9 cellular contexts compared by ENCODE assay signal in the genomic region with DNA sequence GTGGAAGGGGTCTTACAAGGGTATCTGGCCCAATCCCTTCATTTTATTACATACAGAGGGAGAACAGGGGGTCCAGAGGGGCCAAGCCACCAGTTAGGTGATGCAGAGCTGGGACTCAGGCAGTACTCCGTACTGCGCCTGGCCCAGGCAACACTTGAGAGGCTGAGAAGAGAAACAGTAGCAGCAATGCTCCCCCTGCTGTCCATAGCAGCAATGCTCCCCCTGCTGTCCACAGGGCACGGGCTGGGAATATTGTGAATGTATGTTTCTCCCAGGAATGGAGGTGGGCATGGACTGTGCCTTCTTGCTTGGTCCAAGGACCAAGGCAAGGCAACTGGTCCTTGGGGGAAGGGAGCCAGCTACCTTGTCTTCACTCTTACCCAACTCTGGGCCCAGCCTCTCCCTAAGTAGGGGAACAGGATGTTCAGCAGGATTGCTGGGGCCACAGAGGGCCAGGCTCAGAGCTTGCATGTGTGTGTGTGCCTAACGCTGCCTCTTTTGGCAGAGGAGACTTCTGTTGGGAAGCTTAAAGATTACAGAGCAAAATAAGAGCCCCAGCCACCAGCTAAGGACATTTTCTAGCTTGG. TPM values are rescaled to one million over a fixed set of nuclear protein-coding genes. Genes with fewer than 3 reads are reported as not detected.
DNase-seq lines count a peak whose midpoint lies in the region; ATAC-seq and TF ChIP-seq lines count a peak whose summit lies in the region.
"Had no signal": no experiment of that assay in that cellular context is flagged by ENCODE, and none has a peak within 500 bp of the region (broad histone marks: within the 10 kb centered on the region; RNA-seq: fewer than 3 reads in every experiment).

No MANE protein-coding gene starts in this region.

- TF ChIP-seq CTCF in upper lobe of left lung (IDR thresholded peaks at IDR 0.05): peak; percentile 32 to 65 (median 50)

- H3K27me3 Mint-ChIP-seq in memory B cell: no peaks in the 10 kb centered on the region

- peak; percentile 12 for DNase-seq in NCI-H1092 treated with DMSO at 0.1 percent for 48 hours (lab: John Stamatoyannopoulos, UW)
- DNase-seq in NCI-H1092 (lab: John Stamatoyannopoulos, UW): no peak
- DNase-seq in LHCN-M2 (ENCODE audit: low read depth): peak; percentile 97
- peak; percentile 96 to 98 for DNase-seq in SW 1271 (lab: John Stamatoyannopoulos, UW)
- no peak for DNase-seq in memory B cell (ENCODE audit: low spot score in 2 of 2)
- peak in 1 of 2 donors; percentile 39 for DNase-seq in upper lobe of left lung

- H3K4me3 ChIP-seq in duodenal mucosa (ENCODE audit: low read depth in 1 of 2, low read length in 2 of 2) (no peak overlapping the region), upper lobe of left lung (no peak overlapping the region)
- H3K4me3 ChIP-seq: BLaER1 had no signal

- H3K4me1 ChIP-seq in duodenal mucosa (ENCODE audit: control insufficient read depth in 1 of 2, insufficient read depth in 2 of 2, low read length in 2 of 2) (peaks cover 7 to 29% of the 10 kb centered on the region in 2 donors), upper lobe of left lung (peaks cover 12 to 22% (median 17%) of the 10 kb centered on the region in 4 donors)

- no peaks in the 10 kb centered on the region for H3K9me3 Mint-ChIP-seq in memory B cell

- peak; percentile 41 for ATAC-seq in memory B cell (ENCODE audit: low read depth)
- ATAC-seq in upper lobe of left lung (ENCODE audit: low FRiP score in 2 of 2): peak; percentile 45 to 76
- ATAC-seq in HG02870 (IDR thresholded peaks at IDR 0.05; ENCODE audit: unreplicated experiment): no peak

- no peak for TF ChIP-seq POLR2A in upper lobe of left lung (IDR thresholded peaks at IDR 0.05)

- peaks cover 6% of the 10 kb centered on the region for H3K4me1 Mint-ChIP-seq in memory B cell

- H3K27me3 ChIP-seq in duodenal mucosa (ENCODE audit: control insufficient read depth in 1 of 2, insufficient read depth in 2 of 2, low read length in 2 of 2) (no peaks in the 10 kb centered on the region), upper lobe of left lung (no peaks in the 10 kb centered on the region)
- H3K27me3 ChIP-seq: BLaER1 had no signal

- H3K27ac ChIP-seq in duodenal mucosa (ENCODE audit: low read depth, low read length) (peak overlapping the region; percentile 15), upper lobe of left lung (peak overlapping the region in 2 of 4 donors; percentile 22 to 31)
- H3K27ac ChIP-seq: BLaER1 had no signal

- 25 to 52% methylated on average over 4 of the region's 4 CpGs for WGBS in upper lobe of left lung, 2 donors

- H3K27ac Mint-ChIP-seq in memory B cell: no peak overlapping the region

- H3K4me3 Mint-ChIP-seq in memory B cell: no peak overlapping the region

- H3K9me3 ChIP-seq in duodenal mucosa (ENCODE audit: control insufficient read depth in 1 of 2, low read length in 2 of 2) (no peaks in the 10 kb centered on the region), upper lobe of left lung (no peaks in the 10 kb centered on the region)
- H3K9me3 ChIP-seq: BLaER1 had no signal

- H3K36me3 ChIP-seq in duodenal mucosa (ENCODE audit: control insufficient read depth in 1 of 2, insufficient read depth in 2 of 2, low read length in 2 of 2): peaks cover 7 to 21% of the 10 kb centered on the region in 2 donors
- peaks cover 0 to 6% (median 5%) of the 10 kb centered on the region in 4 donors for H3K36me3 ChIP-seq in upper lobe of left lung

- H3K9ac ChIP-seq in duodenal mucosa (ENCODE audit: low read depth in 1 of 2, low read length in 2 of 2): no peak overlapping the region
- H3K9ac ChIP-seq: BLaER1 had no signal

- H3K36me3 Mint-ChIP-seq in memory B cell: peaks cover 5% of the 10 kb centered on the region

- no peak for TF ChIP-seq EP300 in upper lobe of left lung (IDR thresholded peaks at IDR 0.05)

RNA-seq across cellular contexts. Expression of a gene that starts 14.8 kb away (rescaled TPM):
- total RNA-seq in LHCN-M2 (2014; rRNA removed): not detected in 2 replicates
- polyA plus RNA-seq in LHCN-M2 (2012): 0.01 TPM
- not detected for total RNA-seq in upper lobe of left lung

RNA-seq across cellular contexts. Expression of a gene that starts 22.5 kb away (rescaled TPM):
- total RNA-seq in LHCN-M2 (2014; rRNA removed) (265 and 277 TPM in 2 replicates), upper lobe of left lung (100 to 1,000 TPM in 2 of 6 donors, 10 to 100 TPM in 4; 57.5 to 106 (median 88.7) TPM)
- polyA plus RNA-seq in LHCN-M2 (2012): 351 TPM

RNA-seq across cellular contexts. Expression of a gene that starts 29.1 kb away (rescaled TPM):
- total RNA-seq in LHCN-M2 (2014; rRNA removed) (28.1 and 33.6 TPM in 2 replicates), upper lobe of left lung (100 to 1,000 TPM in 1 of 6 donors, 10 to 100 TPM in 5; 27.8 to 145 (median 42.6) TPM)
- polyA plus RNA-seq in LHCN-M2 (2012): 217 TPM

Comparison
In these comparisons a context has a peak if more than half of its experiments do, and no peak if none do; other contexts are left out.
1. DNase-seq: peak in NCI-H1092 treated with DMSO at 0.1 percent for 48 hours (single experiment), LHCN-M2 (single experiment) and SW 1271 (2 of 2); none in NCI-H1092 (single experiment) and memory B cell (0 of 2).